ENCODE assay signal across 10 cellular contexts in genomic region chr5:152527358-152528048, GRCh38.
DNase-seq lines count a peak whose midpoint lies in the region; ATAC-seq lines count a peak whose summit lies in the region.
"Had no signal": no experiment of that assay in that cellular context is flagged by ENCODE, and none has a peak within 500 bp of the region (broad histone marks: within the 10 kb centered on the region; RNA-seq: fewer than 3 reads in every experiment).

No MANE protein-coding gene starts in this region.

- peak; percentile 54 to 69 for ATAC-seq in activated T-cell treated with anti-CD3 and anti-CD28 coated beads, Interleukin-2, amount 50 U/mL, for 72 hours (replicated peaks in 1 of 2)
- ATAC-seq in GM21825 (IDR thresholded peaks at IDR 0.05; ENCODE audit: unreplicated experiment) (peak; percentile 79), HG03571 (IDR thresholded peaks at IDR 0.05; ENCODE audit: unreplicated experiment) (peak; percentile 64), sciatic nerve (peak; percentile 48)
- ATAC-seq: left cardiac atrium had no signal

- intact Hi-C loops in sciatic nerve (cut with DNase I), result no loop called here

- H3K27me3 Mint-ChIP-seq in activated T-cell treated with anti-CD3 and anti-CD28 coated beads, Interleukin-2, amount 50 U/mL, for 72 hours (ENCODE audit: low read depth), result no peaks in the 10 kb centered on the region
- H3K27me3 Mint-ChIP-seq in activated T-cell treated with anti-CD3 and anti-CD28 coated beads, Interleukin-2, amount 50 U/mL, for 24 hours, result no peaks in the 10 kb centered on the region

- H3K36me3 Mint-ChIP-seq in activated T-cell treated with anti-CD3 and anti-CD28 coated beads, Interleukin-2, amount 50 U/mL, for 72 hours (ENCODE audit: insufficient read depth in 2 of 2), result no peaks in the 10 kb centered on the region
- no peaks in the 10 kb centered on the region for H3K36me3 Mint-ChIP-seq in activated T-cell treated with anti-CD3 and anti-CD28 coated beads, Interleukin-2, amount 50 U/mL, for 24 hours (ENCODE audit: low read depth)

- no peak for DNase-seq in activated T-cell treated with anti-CD3 and anti-CD28 coated beads, Interleukin-2, amount 50 U/mL, for 72 hours
- no peak for DNase-seq in activated T-cell treated with anti-CD3 and anti-CD28 coated beads, Interleukin-2, amount 50 U/mL, for 24 hours
- no peak for DNase-seq in sciatic nerve (ENCODE audit: low spot score)
- no peak for DNase-seq in stimulated activated CD4-positive, alpha-beta T cell treated with anti-CD3 and anti-CD28 coated beads, Interleukin-1b, Interleukin-23, amount 100 ng/mL, for 48 hours
- no peak for DNase-seq in NCI-H524 treated with DMSO at 0.1 percent for 48 hours (lab: John Stamatoyannopoulos, UW)
- no peak for DNase-seq in COLO829 (ENCODE audit: low spot score)
- DNase-seq: activated T-cell treated with anti-CD3 and anti-CD28 coated beads for 4 hours, left cardiac atrium had no signal

- H3K4me1 Mint-ChIP-seq in activated T-cell treated with anti-CD3 and anti-CD28 coated beads, Interleukin-2, amount 50 U/mL, for 72 hours (ENCODE audit: low read depth), result peaks cover 7% of the 10 kb centered on the region
- peaks cover 15% of the 10 kb centered on the region for H3K4me1 Mint-ChIP-seq in activated T-cell treated with anti-CD3 and anti-CD28 coated beads, Interleukin-2, amount 50 U/mL, for 24 hours (ENCODE audit: low read depth)

- H3K27ac Mint-ChIP-seq in activated T-cell treated with anti-CD3 and anti-CD28 coated beads, Interleukin-2, amount 50 U/mL, for 72 hours, result peak overlapping the region; percentile 87
- H3K27ac Mint-ChIP-seq in activated T-cell treated with anti-CD3 and anti-CD28 coated beads, Interleukin-2, amount 50 U/mL, for 24 hours, result no peak overlapping the region

- H3K4me3 Mint-ChIP-seq in activated T-cell treated with anti-CD3 and anti-CD28 coated beads, Interleukin-2, amount 50 U/mL, for 72 hours, result peak overlapping the region in 1 of 2 donors; percentile 8
- no peak overlapping the region for H3K4me3 Mint-ChIP-seq in activated T-cell treated with anti-CD3 and anti-CD28 coated beads, Interleukin-2, amount 50 U/mL, for 24 hours

- no peaks in the 10 kb centered on the region for H3K9me3 Mint-ChIP-seq in activated T-cell treated with anti-CD3 and anti-CD28 coated beads, Interleukin-2, amount 50 U/mL, for 72 hours
- no peaks in the 10 kb centered on the region for H3K9me3 Mint-ChIP-seq in activated T-cell treated with anti-CD3 and anti-CD28 coated beads, Interleukin-2, amount 50 U/mL, for 24 hours
